ENCODE assay signal across 20 cellular contexts in the genomic region with DNA sequence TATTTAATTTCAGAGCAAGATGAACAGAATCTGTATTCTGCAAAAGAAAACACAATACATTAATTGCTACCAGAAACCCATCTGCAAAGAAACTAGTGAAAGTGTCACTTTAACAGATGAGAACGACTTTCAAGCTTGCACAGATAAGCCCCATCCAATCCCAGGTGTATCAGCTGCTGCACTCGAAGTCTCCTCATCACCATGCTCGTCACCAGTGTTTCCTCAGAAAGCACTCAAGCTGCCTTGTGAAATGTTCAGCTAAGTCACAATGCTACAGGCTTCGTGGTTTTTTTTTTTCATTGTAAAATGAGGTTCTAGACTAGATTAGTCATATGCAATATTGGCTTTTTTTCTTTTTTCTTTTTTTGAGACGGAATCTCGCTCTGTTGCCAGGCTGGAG. TPM values are rescaled to one million over a fixed set of nuclear protein-coding genes. Genes with fewer than 3 reads are reported as not detected.
A peak's percentile ranks its signal among the peaks of the same experiment; 100 is the strongest.
DNase-seq lines count a peak whose midpoint lies in the region; ATAC-seq and TF ChIP-seq lines count a peak whose summit lies in the region.
"Had no signal": no experiment of that assay in that cellular context is flagged by ENCODE, and none has a peak within 500 bp of the region (broad histone marks: within the 10 kb centered on the region; RNA-seq: fewer than 3 reads in every experiment).

No MANE protein-coding gene starts in this region.

- H3K4me3 Mint-ChIP-seq in activated T-cell treated with anti-CD3 and anti-CD28 coated beads, Interleukin-2, amount 50 U/mL, for 72 hours: no peak overlapping the region
- H3K4me3 Mint-ChIP-seq in activated T-cell treated with anti-CD3 and anti-CD28 coated beads, Interleukin-2, amount 50 U/mL, for 4 hours: no peak overlapping the region
- H3K4me3 Mint-ChIP-seq in activated naive CD8-positive, alpha-beta T cell treated with anti-CD3 and anti-CD28 coated beads, Interleukin-2, amount 50 U/mL, for 24 hours: no peak overlapping the region
- no peak overlapping the region for H3K4me3 Mint-ChIP-seq in type B pancreatic cell
- H3K4me3 Mint-ChIP-seq: activated naive CD4-positive, alpha-beta T cell treated with anti-CD3 and anti-CD28 coated beads for 36 hours; nephron progenitor cell had no signal

- H3K9me3 Mint-ChIP-seq in activated T-cell treated with anti-CD3 and anti-CD28 coated beads, Interleukin-2, amount 50 U/mL, for 72 hours: no peaks in the 10 kb centered on the region
- no peaks in the 10 kb centered on the region for H3K9me3 Mint-ChIP-seq in activated T-cell treated with anti-CD3 and anti-CD28 coated beads, Interleukin-2, amount 50 U/mL, for 4 hours
- no peaks in the 10 kb centered on the region for H3K9me3 Mint-ChIP-seq in activated naive CD8-positive, alpha-beta T cell treated with anti-CD3 and anti-CD28 coated beads, Interleukin-2, amount 50 U/mL, for 24 hours
- no peaks in the 10 kb centered on the region for H3K9me3 Mint-ChIP-seq in type B pancreatic cell
- H3K9me3 Mint-ChIP-seq: activated naive CD4-positive, alpha-beta T cell treated with anti-CD3 and anti-CD28 coated beads for 36 hours; nephron progenitor cell had no signal

- DNase-seq in activated T-cell treated with anti-CD3 and anti-CD28 coated beads, Interleukin-2, amount 50 U/mL, for 72 hours: peak in 1 of 2 donors; percentile 28
- no peak for DNase-seq in activated T-cell treated with anti-CD3 and anti-CD28 coated beads, Interleukin-2, amount 50 U/mL, for 4 hours
- DNase-seq in LHCN-M2 (ENCODE audit: low read depth): peak; percentile 21
- no peak for DNase-seq in activated naive CD8-positive, alpha-beta T cell treated with anti-CD3 and anti-CD28 coated beads, Interleukin-2, amount 50 U/mL, for 24 hours
- DNase-seq in type B pancreatic cell (ENCODE audit: extremely low spot score, unreplicated experiment): no peak
- DNase-seq: activated naive CD4-positive, alpha-beta T cell treated with anti-CD3 and anti-CD28 coated beads for 36 hours; activated T-cell treated with anti-CD3 and anti-CD28 coated beads for 4 hours; Caco-2; cortex of kidney; DMS79 treated with DMSO at 0.1 percent for 48 hours; KG1; nephron progenitor cell; NK-92 treated with Interleukin-12 subunit alpha and Interleukin-12 subunit beta, amount 100 ng/mL, for 24 hours; ovary; PC-3; retina; small intestine had no signal

- ATAC-seq in activated T-cell treated with anti-CD3 and anti-CD28 coated beads, Interleukin-2, amount 50 U/mL, for 72 hours (replicated peaks in 1 of 2): no peak
- no peak for ATAC-seq in activated T-cell treated with anti-CD3 and anti-CD28 coated beads, Interleukin-2, amount 50 U/mL, for 4 hours
- no peak for ATAC-seq in activated naive CD8-positive, alpha-beta T cell treated with anti-CD3 and anti-CD28 coated beads, Interleukin-2, amount 50 U/mL, for 24 hours
- ATAC-seq in HG03175 (IDR thresholded peaks at IDR 0.05; ENCODE audit: unreplicated experiment) (no peak), GM21447 (IDR thresholded peaks at IDR 0.05; ENCODE audit: unreplicated experiment) (no peak)
- ATAC-seq: HCT116, PC-3 had no signal

- TF ChIP-seq CTCF in type B pancreatic cell (conservative IDR thresholded peaks at IDR 0.05): no peak

- H3K27me3 Mint-ChIP-seq in activated T-cell treated with anti-CD3 and anti-CD28 coated beads, Interleukin-2, amount 50 U/mL, for 72 hours (ENCODE audit: low read depth): no peaks in the 10 kb centered on the region
- H3K27me3 Mint-ChIP-seq in activated T-cell treated with anti-CD3 and anti-CD28 coated beads, Interleukin-2, amount 50 U/mL, for 4 hours (ENCODE audit: low read depth): no peaks in the 10 kb centered on the region
- no peaks in the 10 kb centered on the region for H3K27me3 Mint-ChIP-seq in activated naive CD8-positive, alpha-beta T cell treated with anti-CD3 and anti-CD28 coated beads, Interleukin-2, amount 50 U/mL, for 24 hours
- H3K27me3 Mint-ChIP-seq in type B pancreatic cell: no peaks in the 10 kb centered on the region

- peaks cover 10 to 29% of the 10 kb centered on the region in 2 donors for H3K36me3 Mint-ChIP-seq in activated T-cell treated with anti-CD3 and anti-CD28 coated beads, Interleukin-2, amount 50 U/mL, for 72 hours (ENCODE audit: insufficient read depth in 2 of 2)
- peaks cover 27% of the 10 kb centered on the region for H3K36me3 Mint-ChIP-seq in activated T-cell treated with anti-CD3 and anti-CD28 coated beads, Interleukin-2, amount 50 U/mL, for 4 hours (ENCODE audit: insufficient read depth)
- peaks cover 54% of the 10 kb centered on the region for H3K36me3 Mint-ChIP-seq in activated naive CD8-positive, alpha-beta T cell treated with anti-CD3 and anti-CD28 coated beads, Interleukin-2, amount 50 U/mL, for 24 hours (ENCODE audit: low read depth)
- H3K36me3 Mint-ChIP-seq in type B pancreatic cell: peaks cover 19% of the 10 kb centered on the region

- peak overlapping the region; percentile 70 for H3K27ac Mint-ChIP-seq in activated T-cell treated with anti-CD3 and anti-CD28 coated beads, Interleukin-2, amount 50 U/mL, for 72 hours
- H3K27ac Mint-ChIP-seq in activated naive CD8-positive, alpha-beta T cell treated with anti-CD3 and anti-CD28 coated beads, Interleukin-2, amount 50 U/mL, for 24 hours: peak overlapping the region; percentile 27
- peak overlapping the region; percentile 34 for H3K27ac Mint-ChIP-seq in type B pancreatic cell
- H3K27ac Mint-ChIP-seq: nephron progenitor cell had no signal

- H3K4me1 Mint-ChIP-seq in activated T-cell treated with anti-CD3 and anti-CD28 coated beads, Interleukin-2, amount 50 U/mL, for 72 hours (ENCODE audit: low read depth): peaks cover 39% of the 10 kb centered on the region
- H3K4me1 Mint-ChIP-seq in activated T-cell treated with anti-CD3 and anti-CD28 coated beads, Interleukin-2, amount 50 U/mL, for 4 hours (ENCODE audit: low read depth): peaks cover 5% of the 10 kb centered on the region
- peaks cover 24% of the 10 kb centered on the region for H3K4me1 Mint-ChIP-seq in activated naive CD8-positive, alpha-beta T cell treated with anti-CD3 and anti-CD28 coated beads, Interleukin-2, amount 50 U/mL, for 24 hours
- peaks cover 12% of the 10 kb centered on the region for H3K4me1 Mint-ChIP-seq in type B pancreatic cell (ENCODE audit: unreplicated experiment)

RNA-seq across cellular contexts. Expression of a gene that starts 3.3 kb away (rescaled TPM):
- 100 to 1,000 TPM; 140 to 154 TPM for total RNA-seq in activated T-cell treated with anti-CD3 and anti-CD28 coated beads, Interleukin-2, amount 50 U/mL, for 72 hours
- total RNA-seq in activated T-cell treated with anti-CD3 and anti-CD28 coated beads, Interleukin-2, amount 50 U/mL, for 4 hours: 100 to 1,000 TPM; 154 to 173 (median 172) TPM
- total RNA-seq in LHCN-M2 (2014; rRNA removed) (82.1 and 113 TPM in 2 replicates), type B pancreatic cell (ENCODE audit: low replicate concordance) (113 and 119 TPM in 2 replicates)
- polyA plus RNA-seq in LHCN-M2 (2012): 52.1 TPM

RNA-seq across cellular contexts. Expression of a gene that starts 29.1 kb away (rescaled TPM):
- 100 to 1,000 TPM; 127 to 128 TPM for total RNA-seq in activated T-cell treated with anti-CD3 and anti-CD28 coated beads, Interleukin-2, amount 50 U/mL, for 72 hours
- total RNA-seq in activated T-cell treated with anti-CD3 and anti-CD28 coated beads, Interleukin-2, amount 50 U/mL, for 4 hours: 100 to 1,000 TPM; 149 to 159 (median 159) TPM
- total RNA-seq in LHCN-M2 (2014; rRNA removed) (84.4 and 103 TPM in 2 replicates), type B pancreatic cell (ENCODE audit: low replicate concordance) (74.9 and 83.5 TPM in 2 replicates)
- 55.0 TPM for polyA plus RNA-seq in LHCN-M2 (2012)
